In the genomic region with DNA sequence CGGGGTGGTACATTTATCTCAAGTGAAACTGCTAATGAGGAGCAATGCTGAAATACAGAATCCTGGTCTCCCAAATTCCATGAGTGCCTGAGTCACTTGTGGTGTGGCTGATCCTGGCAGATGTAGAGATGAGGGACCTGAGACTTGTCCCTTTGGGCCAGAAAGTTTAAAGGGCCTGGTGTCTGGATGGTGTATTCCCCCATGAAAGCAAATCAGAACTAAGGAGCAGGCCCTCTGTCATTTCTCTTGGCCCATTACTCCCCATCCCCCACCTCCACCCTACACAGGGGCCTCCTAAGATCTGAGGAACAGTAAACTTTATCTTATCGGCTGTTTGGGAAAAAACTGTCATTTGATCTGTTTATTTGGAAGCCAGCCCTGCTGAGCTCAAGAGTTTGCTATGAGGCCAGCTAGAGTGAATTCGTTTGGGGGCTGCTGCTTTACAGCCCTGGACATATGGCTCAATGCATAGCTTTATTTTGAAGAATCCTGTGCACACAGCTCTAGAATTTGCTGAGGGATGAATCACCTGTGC, we compare ENCODE assay signal across 13 cellular contexts.
DNase-seq lines count a peak whose midpoint lies in the region; ATAC-seq, FAIRE-seq and TF ChIP-seq lines count a peak whose summit lies in the region.
"Had no signal": no experiment of that assay in that cellular context is flagged by ENCODE, and none has a peak within 500 bp of the region (broad histone marks: within the 10 kb centered on the region; RNA-seq: fewer than 3 reads in every experiment).

No MANE protein-coding gene starts in this region.

- POLR2A ChIA-PET in A549 (lab: Yijun Ruan, JAX), result interaction anchor here (1.0 kb wide), 1 partner anchor 21 kb away, joined by 3 read pairs; no protein-coding TSS in a partner anchor
- POLR2A ChIA-PET in HEK293T (lab: Yijun Ruan, JAX), result interaction anchor here (1.3 to 1.4 kb wide), 2 partner anchors 10 to 147 kb away, joined by 3 read pairs; no protein-coding TSS in a partner anchor

- H3K4me3 Mint-ChIP-seq in mesothelial cell of epicardium, result peak overlapping the region; percentile 22
- no peak overlapping the region for H3K4me3 Mint-ChIP-seq in activated naive CD4-positive, alpha-beta T cell treated with anti-CD3 and anti-CD28 coated beads, Interleukin-2, amount 10 ng/mL, durations not matched to agents 7 days and 5 days

- H3K4me1 Mint-ChIP-seq in mesothelial cell of epicardium, result peaks cover 77% of the 10 kb centered on the region
- peaks cover 11% of the 10 kb centered on the region for H3K4me1 Mint-ChIP-seq in activated naive CD4-positive, alpha-beta T cell treated with anti-CD3 and anti-CD28 coated beads, Interleukin-2, amount 10 ng/mL, durations not matched to agents 7 days and 5 days

- no peaks in the 10 kb centered on the region for H3K9me3 ChIP-seq in A549

- H3K36me3 ChIP-seq in brain microvascular endothelial cell (replicated peaks), result no peaks in the 10 kb centered on the region
- H3K36me3 ChIP-seq: BLaER1 had no signal

- H3K27me3 Mint-ChIP-seq in mesothelial cell of epicardium (ENCODE audit: low read depth), result no peaks in the 10 kb centered on the region
- peaks cover 83% of the 10 kb centered on the region for H3K27me3 Mint-ChIP-seq in activated naive CD4-positive, alpha-beta T cell treated with anti-CD3 and anti-CD28 coated beads, Interleukin-2, amount 10 ng/mL, durations not matched to agents 7 days and 5 days

- no peaks in the 10 kb centered on the region for H3K27me3 ChIP-seq in brain microvascular endothelial cell (replicated peaks)

- H3K4me1 ChIP-seq in A549, result peaks cover 45% of the 10 kb centered on the region

- H3K4me3 ChIP-seq in A549 (no peak overlapping the region), brain microvascular endothelial cell (ENCODE audit: low read depth, low read length) (peak overlapping the region; percentile 52)

- H3K27ac ChIP-seq in A549, result peak overlapping the region in 1 of 2 experiments; percentile 48; a peak in 3 of 6 replicates
- H3K27ac ChIP-seq in brain microvascular endothelial cell, result peak overlapping the region; percentile 34
- H3K27ac ChIP-seq: BLaER1 had no signal

- WGBS in A549 (ENCODE audit: missing lambda C conversion rate), result 42% methylated on average over 3 of the region's 3 CpGs

- no peak for TF ChIP-seq RAD21 in A549 (conservative IDR thresholded peaks at IDR 0.05 in 1 of 2, IDR thresholded peaks at IDR 0.05 in 1 of 2)

- TF ChIP-seq CTCF in A549 (IDR thresholded peaks at IDR 0.05) (no peak), brain microvascular endothelial cell (IDR thresholded peaks at IDR 0.05; ENCODE audit: low read depth, low read length, missing control alignments) (no peak), mesothelial cell of epicardium (IDR thresholded peaks at IDR 0.05; ENCODE audit: unreplicated experiment) (no peak)

- H3K9me3 Mint-ChIP-seq in mesothelial cell of epicardium, result no peaks in the 10 kb centered on the region
- no peaks in the 10 kb centered on the region for H3K9me3 Mint-ChIP-seq in activated naive CD4-positive, alpha-beta T cell treated with anti-CD3 and anti-CD28 coated beads, Interleukin-2, amount 10 ng/mL, durations not matched to agents 7 days and 5 days

- no peaks in the 10 kb centered on the region for H3K36me3 Mint-ChIP-seq in mesothelial cell of epicardium
- H3K36me3 Mint-ChIP-seq in activated naive CD4-positive, alpha-beta T cell treated with anti-CD3 and anti-CD28 coated beads, Interleukin-2, amount 10 ng/mL, durations not matched to agents 7 days and 5 days, result no peaks in the 10 kb centered on the region

- in situ Hi-C loops in brain microvascular endothelial cell (cut with HindIII; ENCODE audit: low pct_ligation_motif_present, low sequenced_read_pairs), result no loop called here

- peak overlapping the region; percentile 16; the same call in 2 of the 3 replicates for H3K4me2 ChIP-seq in A549

- peak overlapping the region; percentile 82 for H3K27ac Mint-ChIP-seq in mesothelial cell of epicardium
- H3K27ac Mint-ChIP-seq in activated naive CD4-positive, alpha-beta T cell treated with anti-CD3 and anti-CD28 coated beads, Interleukin-2, amount 10 ng/mL, durations not matched to agents 7 days and 5 days, result no peak overlapping the region

- no peak for ATAC-seq in A549
- no peak for ATAC-seq in GM18867 (IDR thresholded peaks at IDR 0.05; ENCODE audit: unreplicated experiment)

- TF ChIP-seq EP300 in A549 (IDR thresholded peaks at IDR 0.05), result no peak

- DNase-seq in A549 (ENCODE audit: low read depth in 1 of 2, low spot score in 1 of 2) (no peak), HEK293T (ENCODE audit: extremely low spot score) (peak; percentile 53), brain microvascular endothelial cell (peak; percentile 54), mesothelial cell of epicardium (ENCODE audit: low spot score in 2 of 2, unreplicated experiment in 2 of 2) (peak in 1 of 2 experiments; percentile 43), LoVo (ENCODE audit: low spot score) (no peak), NCI-H1930 (lab: John Stamatoyannopoulos, UW) (no peak)
- no peak for DNase-seq in activated naive CD4-positive, alpha-beta T cell treated with anti-CD3 and anti-CD28 coated beads, Interleukin-2, amount 10 ng/mL, durations not matched to agents 7 days and 5 days
- DNase-seq: activated naive CD4-positive, alpha-beta T cell treated with anti-CD3 and anti-CD28 coated beads, Interleukin-2, amount 50 U/mL, for 16 hours; effector memory CD4-positive, alpha-beta T cell; Right ventricle myocardium superior; stimulated activated CD4-positive, alpha-beta T cell treated with anti-CD3 and anti-CD28 coated beads, Interleukin-4, amount 100 ng/mL, for 1 hour had no signal

- CTCF ChIA-PET in A549 (lab: Yijun Ruan, JAX) (interaction anchor here (0.8 to 3.0 kb wide), 7 partner anchors 11 to 472 kb away, joined by 3 to 13 read pairs (median 5); no protein-coding TSS in a partner anchor), HEK293T (lab: Yijun Ruan, JAX) (interaction anchor here (1.0 to 1.4 kb wide), 4 partner anchors 13 to 40 kb away, joined by 3 to 7 read pairs (median 4); no protein-coding TSS in a partner anchor)
- CTCF ChIA-PET in activated naive CD4-positive, alpha-beta T cell treated with anti-CD3 and anti-CD28 coated beads, Interleukin-2, amount 10 ng/mL, durations not matched to agents 7 days and 5 days (lab: Charles Lee), result no interaction called here

- no peak for FAIRE-seq in A549 (lab: Jason Lieb, UNC)

- no peak for TF ChIP-seq POLR2A in A549 (IDR thresholded peaks at IDR 0.05; ENCODE audit: low read length)

TF ChIP-seq in A549, 52 proteins besides CTCF, POLR2A, EP300 and RAD21:
- TF ChIP-seq, protein P1, sequence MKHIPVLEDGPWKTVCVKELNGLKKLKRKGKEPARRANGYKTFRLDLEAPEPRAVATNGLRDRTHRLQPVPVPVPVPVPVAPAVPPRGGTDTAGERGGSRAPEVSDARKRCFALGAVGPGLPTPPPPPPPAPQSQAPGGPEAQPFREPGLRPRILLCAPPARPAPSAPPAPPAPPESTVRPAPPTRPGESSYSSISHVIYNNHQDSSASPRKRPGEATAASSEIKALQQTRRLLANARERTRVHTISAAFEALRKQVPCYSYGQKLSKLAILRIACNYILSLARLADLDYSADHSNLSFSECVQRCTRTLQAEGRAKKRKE (CRISPR knock-in tag; IDR thresholded peaks at IDR 0.05; ENCODE audit: low read depth), result no peak
- TF ChIP-seq JUNB (IDR thresholded peaks at IDR 0.05) (no peak), PHF8 (IDR thresholded peaks at IDR 0.05; ENCODE audit: borderline replicate concordance, low read depth) (no peak), EHF (CRISPR knock-in tag; IDR thresholded peaks at IDR 0.05) (no peak), FOXS1 (CRISPR knock-in tag; IDR thresholded peaks at IDR 0.05) (no peak), KDM5A (IDR thresholded peaks at IDR 0.05) (no peak), HOXB5 (CRISPR knock-in tag; IDR thresholded peaks at IDR 0.05) (no peak), RCOR1 (IDR thresholded peaks at IDR 0.05; ENCODE audit: low read depth, low read length) (no peak), HDAC2 (IDR thresholded peaks at IDR 0.05) (no peak), MAZ (IDR thresholded peaks at IDR 0.05; ENCODE audit: borderline replicate concordance, low read depth, low read length) (no peak)
TF ChIP-seq in A549: peak in this region for 0.

TF ChIP-seq in HEK293T, 16 proteins besides CTCF, POLR2A, EP300 and RAD21:
- TF ChIP-seq FOXM1 (IDR thresholded peaks at IDR 0.05; ENCODE audit: borderline replicate concordance) (no peak; the same call in 1 of the 2 replicates), CTBP1 (IDR thresholded peaks at IDR 0.05; ENCODE audit: borderline replicate concordance) (peak; percentile 73), HDGF (IDR thresholded peaks at IDR 0.05; ENCODE audit: borderline replicate concordance) (no peak), TARDBP (IDR thresholded peaks at IDR 0.05) (no peak), L3MBTL2 (conservative IDR thresholded peaks at IDR 0.05) (no peak), BHLHE40 (IDR thresholded peaks at IDR 0.05; ENCODE audit: borderline replicate concordance) (no peak), SP1 (IDR thresholded peaks at IDR 0.05) (no peak), ZNF384 (IDR thresholded peaks at IDR 0.05) (no peak)
- TF ChIP-seq, protein P2, sequence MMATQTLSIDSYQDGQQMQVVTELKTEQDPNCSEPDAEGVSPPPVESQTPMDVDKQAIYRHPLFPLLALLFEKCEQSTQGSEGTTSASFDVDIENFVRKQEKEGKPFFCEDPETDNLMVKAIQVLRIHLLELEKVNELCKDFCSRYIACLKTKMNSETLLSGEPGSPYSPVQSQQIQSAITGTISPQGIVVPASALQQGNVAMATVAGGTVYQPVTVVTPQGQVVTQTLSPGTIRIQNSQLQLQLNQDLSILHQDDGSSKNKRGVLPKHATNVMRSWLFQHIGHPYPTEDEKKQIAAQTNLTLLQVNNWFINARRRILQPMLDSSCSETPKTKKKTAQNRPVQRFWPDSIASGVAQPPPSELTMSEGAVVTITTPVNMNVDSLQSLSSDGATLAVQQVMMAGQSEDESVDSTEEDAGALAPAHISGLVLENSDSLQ (IDR thresholded peaks at IDR 0.05), result 0 out of 2 replicates have a peak, but pooled peaks have one; percentile 12

Comparison
In these comparisons a context has a peak if more than half of its experiments do, and no peak if none do; other contexts are left out.
1. DNase-seq: peak in HEK293T (single experiment) and brain microvascular endothelial cell (single experiment); none in A549 (0 of 2), activated naive CD4-positive, alpha-beta T cell treated with anti-CD3 and anti-CD28 coated beads, Interleukin-2, amount 10 ng/mL, durations not matched to agents 7 days and 5 days (single experiment), LoVo (single experiment) and NCI-H1930 (0 of 2).